9 cellular contexts compared by ENCODE assay signal in genomic region chr6:123655520-123656306, GRCh38. TPM values are rescaled to one million over a fixed set of nuclear protein-coding genes. Genes with fewer than 3 reads are reported as not detected.
DNase-seq lines count a peak whose midpoint lies in the region; ATAC-seq and TF ChIP-seq lines count a peak whose summit lies in the region.
"Had no signal": no experiment of that assay in that cellular context is flagged by ENCODE, and none has a peak within 500 bp of the region (broad histone marks: within the 10 kb centered on the region; RNA-seq: fewer than 3 reads in every experiment).

No MANE protein-coding gene starts in this region.

- H3K4me3 Mint-ChIP-seq in activated CD4-positive, alpha-beta T cell treated with anti-CD3 and anti-CD28 coated beads, Interleukin-2, amount 10 ng/mL, durations not matched to agents 24 days and 14 days: peak overlapping the region; percentile 49
- H3K4me3 Mint-ChIP-seq in CD4-positive, alpha-beta T cell: no peak overlapping the region

- no peaks in the 10 kb centered on the region for H3K79me2 ChIP-seq in osteoblast (ENCODE audit: insufficient read depth, low read length)

- H3K4me2 ChIP-seq in osteoblast (ENCODE audit: insufficient read depth, low read length): peak overlapping the region; percentile 87

- TF ChIP-seq CTCF in osteoblast (IDR thresholded peaks at IDR 0.05; ENCODE audit: extremely low read depth, low read depth, low read length): no peak
- no peak for TF ChIP-seq CTCF in CD4-positive, alpha-beta T cell (IDR thresholded peaks at IDR 0.05)

- intact Hi-C loops in activated CD4-positive, alpha-beta T cell treated with anti-CD3 and anti-CD28 coated beads, Interleukin-2, amount 10 ng/mL, durations not matched to agents 24 days and 14 days (cut with micrococcal nuclease): no loop called here
- intact Hi-C loops in CD4-positive, alpha-beta T cell (cut with DNase I, micrococcal nuclease): no loop called here

- no peaks in the 10 kb centered on the region for H3K4me1 ChIP-seq in osteoblast (ENCODE audit: insufficient read depth, low read length)

- peak; percentile 84 for ATAC-seq in HG02973 (IDR thresholded peaks at IDR 0.05; ENCODE audit: unreplicated experiment)
- ATAC-seq in CD4-positive, alpha-beta T cell (ENCODE audit: poor library complexity): no peak

- H2AFZ ChIP-seq in osteoblast (ENCODE audit: low read length): peak overlapping the region; percentile 96

- H3K36me3 ChIP-seq in SK-N-MC (ENCODE audit: insufficient read depth, low read length) (no peaks in the 10 kb centered on the region), osteoblast (ENCODE audit: insufficient read depth, low read length) (no peaks in the 10 kb centered on the region)

- CTCF ChIA-PET in CD4-positive, alpha-beta T cell (lab: Charles Lee): interaction anchor here (0.6 kb wide), 1 partner anchor 17 kb away, joined by 3 read pairs; no protein-coding TSS in a partner anchor

- peaks cover 4% of the 10 kb centered on the region for H3K4me1 Mint-ChIP-seq in activated CD4-positive, alpha-beta T cell treated with anti-CD3 and anti-CD28 coated beads, Interleukin-2, amount 10 ng/mL, durations not matched to agents 24 days and 14 days
- H3K4me1 Mint-ChIP-seq in CD4-positive, alpha-beta T cell (ENCODE audit: low read depth): peaks cover 9% of the 10 kb centered on the region

- H4K20me1 ChIP-seq in osteoblast (ENCODE audit: insufficient read depth, low read length): no peaks in the 10 kb centered on the region

- H3K4me3 ChIP-seq in SK-N-MC (peak overlapping the region; percentile 73), osteoblast (ENCODE audit: insufficient read depth, low read length) (peak overlapping the region; percentile 68)

- H3K9me3 ChIP-seq in SK-N-MC (ENCODE audit: low read depth, low read length) (no peaks in the 10 kb centered on the region), osteoblast (ENCODE audit: low read depth, low read length) (no peaks in the 10 kb centered on the region)
- no peaks in the 10 kb centered on the region for H3K9me3 ChIP-seq in CD4-positive, alpha-beta T cell (ENCODE audit: control insufficient read depth, low read length)

- peak overlapping the region; percentile 10; the same call in 1 of the 2 replicates for H3K27ac ChIP-seq in SK-N-MC
- H3K27ac ChIP-seq in osteoblast (ENCODE audit: low read depth, low read length): peak overlapping the region; percentile 68
- no peak overlapping the region for H3K27ac ChIP-seq in CD4-positive, alpha-beta T cell (ENCODE audit: low read depth, low read length)
- H3K27ac ChIP-seq: C4-2B had no signal

- no peaks in the 10 kb centered on the region for H3K27me3 ChIP-seq in osteoblast (ENCODE audit: insufficient read depth, low read length)
- H3K27me3 ChIP-seq in CD4-positive, alpha-beta T cell (ENCODE audit: control insufficient read depth, insufficient read depth, low read length): no peaks in the 10 kb centered on the region

- no peak overlapping the region for H3K27ac Mint-ChIP-seq in activated CD4-positive, alpha-beta T cell treated with anti-CD3 and anti-CD28 coated beads, Interleukin-2, amount 10 ng/mL, durations not matched to agents 24 days and 14 days
- H3K27ac Mint-ChIP-seq in CD4-positive, alpha-beta T cell: no peak overlapping the region

- H3K27me3 Mint-ChIP-seq in activated CD4-positive, alpha-beta T cell treated with anti-CD3 and anti-CD28 coated beads, Interleukin-2, amount 10 ng/mL, durations not matched to agents 24 days and 14 days: no peaks in the 10 kb centered on the region
- H3K27me3 Mint-ChIP-seq in CD4-positive, alpha-beta T cell: no peaks in the 10 kb centered on the region

- DNase-seq in activated CD4-positive, alpha-beta T cell treated with anti-CD3 and anti-CD28 coated beads, Interleukin-2, amount 10 ng/mL, durations not matched to agents 24 days and 14 days: no peak
- DNase-seq in activated CD4-positive, alpha-beta T cell treated with anti-CD3 and anti-CD28 coated beads, Interleukin-2, amount 50 U/mL, for 4 hours: no peak
- DNase-seq in SK-N-MC (ENCODE audit: low read depth, low spot score) (no peak), osteoblast (ENCODE audit: insufficient read length, low spot score, missing footprints) (no peak), NCI-H82 (lab: John Stamatoyannopoulos, UW) (no peak), NCI-H1417 treated with DMSO at 0.1 percent for 48 hours (lab: John Stamatoyannopoulos, UW) (no peak)
- DNase-seq in CD4-positive, alpha-beta T cell: no peak

- no peaks in the 10 kb centered on the region for H3K9me3 Mint-ChIP-seq in activated CD4-positive, alpha-beta T cell treated with anti-CD3 and anti-CD28 coated beads, Interleukin-2, amount 10 ng/mL, durations not matched to agents 24 days and 14 days
- peaks cover 2% of the 10 kb centered on the region for H3K9me3 Mint-ChIP-seq in CD4-positive, alpha-beta T cell

- POLR2A ChIA-PET in CD4-positive, alpha-beta T cell (lab: Charles Lee): interaction anchor here (0.6 kb wide), 1 partner anchor 11 kb away, joined by 4 read pairs; no protein-coding TSS in a partner anchor

- no peaks in the 10 kb centered on the region for H3K36me3 Mint-ChIP-seq in activated CD4-positive, alpha-beta T cell treated with anti-CD3 and anti-CD28 coated beads, Interleukin-2, amount 10 ng/mL, durations not matched to agents 24 days and 14 days (ENCODE audit: low read depth)
- H3K36me3 Mint-ChIP-seq in CD4-positive, alpha-beta T cell (ENCODE audit: low read depth): no peaks in the 10 kb centered on the region

- H3K9ac ChIP-seq in SK-N-MC (ENCODE audit: insufficient read length): peak overlapping the region; percentile 68

RNA-seq across cellular contexts. Expression of gene TRDN, which starts 19.0 kb away (rescaled TPM):
- total RNA-seq in activated CD4-positive, alpha-beta T cell treated with anti-CD3 and anti-CD28 coated beads, Interleukin-2, amount 10 ng/mL, durations not matched to agents 24 days and 14 days: not detected in 2 replicates
- not detected in 2 replicates for total RNA-seq in osteoblast
- total RNA-seq in CD4-positive, alpha-beta T cell: not detected
